21 cellular contexts compared by ENCODE assay signal in genomic region chr1:236800002-236800620, GRCh38. TPM values are rescaled to one million over a fixed set of nuclear protein-coding genes. Genes with fewer than 3 reads are reported as not detected.
DNase-seq lines count a peak whose midpoint lies in the region; ATAC-seq, FAIRE-seq and TF ChIP-seq lines count a peak whose summit lies in the region.
"Had no signal": no experiment of that assay in that cellular context is flagged by ENCODE, and none has a peak within 500 bp of the region (broad histone marks: within the 10 kb centered on the region; RNA-seq: fewer than 3 reads in every experiment).

No MANE protein-coding gene starts in this region.

- H4K20me1 ChIP-seq in GM23248 (ENCODE audit: insufficient read depth), result 0 out of 2 replicates have a peak, but pooled peaks cover 7% of the 10 kb centered on the region
- H4K20me1 ChIP-seq in astrocyte (ENCODE audit: insufficient read depth, low read length), result peaks cover 19% of the 10 kb centered on the region
- H4K20me1 ChIP-seq in H9 (ENCODE audit: control insufficient read depth, insufficient read depth, insufficient read length), result no peaks in the 10 kb centered on the region

- no peaks in the 10 kb centered on the region for H3K9me2 ChIP-seq in GM23248 (ENCODE audit: insufficient read depth)

- no peaks in the 10 kb centered on the region for H3K9me3 Mint-ChIP-seq in activated CD4-positive, alpha-beta T cell treated with anti-CD3 and anti-CD28 coated beads for 36 hours (ENCODE audit: low read depth)
- H3K9me3 Mint-ChIP-seq in astrocyte (ENCODE audit: unreplicated experiment) (no peaks in the 10 kb centered on the region), H9 (no peaks in the 10 kb centered on the region), nephron progenitor cell (no peaks in the 10 kb centered on the region)

- H3K9me3 ChIP-seq in GM23248 (ENCODE audit: low read depth) (no peaks in the 10 kb centered on the region), astrocyte (ENCODE audit: insufficient read depth, low read depth, low read length) (no peaks in the 10 kb centered on the region), H9 (ENCODE audit: control insufficient read depth, low read depth, low read length) (no peaks in the 10 kb centered on the region)
- H3K9me3 ChIP-seq: A549, thoracic aorta had no signal

- peak; percentile 56 for ATAC-seq in activated CD4-positive, alpha-beta T cell treated with anti-CD3 and anti-CD28 coated beads for 36 hours
- ATAC-seq: A549 had no signal

- H2BK15ac ChIP-seq in H9 (ENCODE audit: low read depth, low read length), result no peak overlapping the region

- H3K4me3 Mint-ChIP-seq in activated CD4-positive, alpha-beta T cell treated with anti-CD3 and anti-CD28 coated beads for 36 hours, result peak overlapping the region; percentile 37
- H3K4me3 Mint-ChIP-seq in astrocyte (ENCODE audit: unreplicated experiment), result no peak overlapping the region
- no peak overlapping the region for H3K4me3 Mint-ChIP-seq in H9
- no peak overlapping the region for H3K4me3 Mint-ChIP-seq in nephron progenitor cell

- POLR2A ChIA-PET in activated CD4-positive, alpha-beta T cell treated with anti-CD3 and anti-CD28 coated beads for 36 hours (lab: Charles Lee), result interaction anchor here (0.9 kb wide), 1 partner anchor 205 kb away, joined by 3 read pairs; no protein-coding TSS in a partner anchor

- peaks cover 9% of the 10 kb centered on the region for H3K23me2 ChIP-seq in H9 (ENCODE audit: insufficient read length, low read depth, low read length, poor library complexity, severe bottlenecking)

- H3K27ac ChIP-seq in GM23248 (no peak overlapping the region), astrocyte (ENCODE audit: low read depth, low read length) (no peak overlapping the region), H9 (ENCODE audit: insufficient read length, low read depth, low read length) (no peak overlapping the region)
- H3K27ac ChIP-seq: A549, C4-2B, thoracic aorta had no signal

- H3K27me3 ChIP-seq in GM23248 (replicated peaks; ENCODE audit: insufficient read depth) (no peaks in the 10 kb centered on the region), astrocyte (ENCODE audit: insufficient read depth, low read length) (no peaks in the 10 kb centered on the region), H9 (ENCODE audit: insufficient read depth, low read length) (no peaks in the 10 kb centered on the region)

- no peak overlapping the region for H3T11ph ChIP-seq in H9 (ENCODE audit: low read length)

- H3K4me1 ChIP-seq in GM23248 (ENCODE audit: insufficient read depth), result peaks cover 14% of the 10 kb centered on the region
- H3K4me1 ChIP-seq in astrocyte (ENCODE audit: insufficient read depth, low read length), result peaks cover 3% of the 10 kb centered on the region
- H3K4me1 ChIP-seq in H9 (ENCODE audit: insufficient read depth, low read length), result no peaks in the 10 kb centered on the region

- no peaks in the 10 kb centered on the region for H3F3A ChIP-seq in GM23248 (ENCODE audit: insufficient read depth)

- H3K4me1 Mint-ChIP-seq in activated CD4-positive, alpha-beta T cell treated with anti-CD3 and anti-CD28 coated beads for 36 hours, result peaks cover 56% of the 10 kb centered on the region
- H3K4me1 Mint-ChIP-seq in astrocyte (ENCODE audit: low read depth, unreplicated experiment) (peaks cover 6% of the 10 kb centered on the region), H9 (peaks cover 8 to 10% of the 10 kb centered on the region in 2 experiments), nephron progenitor cell (peaks cover 54% of the 10 kb centered on the region)

- H4K5ac ChIP-seq in H9 (ENCODE audit: insufficient read length, low read depth, low read length), result no peak overlapping the region

- CTCF ChIA-PET in activated CD4-positive, alpha-beta T cell treated with anti-CD3 and anti-CD28 coated beads for 36 hours (lab: Charles Lee), result interaction anchor here (0.6 to 2.2 kb wide), 6 partner anchors 8 to 45 kb away, joined by 3 to 17 read pairs (median 4); no protein-coding TSS in a partner anchor

- no peak overlapping the region for H4K91ac ChIP-seq in H9 (ENCODE audit: insufficient read length, low read depth, low read length)

- no peak overlapping the region for H3K4ac ChIP-seq in H9 (ENCODE audit: low read depth, low read length)

- no peak overlapping the region for H2AK5ac ChIP-seq in H9 (ENCODE audit: insufficient read length, low read length)

- no peaks in the 10 kb centered on the region for H3K27me3 Mint-ChIP-seq in activated CD4-positive, alpha-beta T cell treated with anti-CD3 and anti-CD28 coated beads for 36 hours
- H3K27me3 Mint-ChIP-seq in astrocyte (ENCODE audit: low read depth, unreplicated experiment), result no peaks in the 10 kb centered on the region
- no peaks in the 10 kb centered on the region for H3K27me3 Mint-ChIP-seq in H9 (ENCODE audit: low read depth)
- no peaks in the 10 kb centered on the region for H3K27me3 Mint-ChIP-seq in nephron progenitor cell (ENCODE audit: low read depth, poor library complexity)

- H3K18ac ChIP-seq in H9 (ENCODE audit: insufficient read length, low read depth, low read length), result no peak overlapping the region

- no peak overlapping the region for H3K14ac ChIP-seq in H9 (ENCODE audit: insufficient read depth, low read length)

- no peak overlapping the region for H4K8ac ChIP-seq in H9 (replicated peaks; ENCODE audit: insufficient read length, low read depth, low read length)

- no peak overlapping the region for H3K23ac ChIP-seq in H9 (ENCODE audit: insufficient read length, low read depth, low read length)

- in situ Hi-C loops in GM23248 (cut with MboI), result no loop called here

- H3K4me2 ChIP-seq in GM23248 (ENCODE audit: unreplicated experiment), result no peak overlapping the region
- H3K4me2 ChIP-seq in astrocyte (ENCODE audit: low read length), result no peak overlapping the region
- no peak overlapping the region for H3K4me2 ChIP-seq in H9 (ENCODE audit: insufficient read depth, insufficient read length, low read length)
- H3K4me2 ChIP-seq: A549 had no signal

- peaks cover 6% of the 10 kb centered on the region; the same call in 1 of the 2 replicates for H3K36me3 ChIP-seq in GM23248 (ENCODE audit: low read depth)
- no peaks in the 10 kb centered on the region for H3K36me3 ChIP-seq in astrocyte (ENCODE audit: insufficient read depth, low read length)

- no peak overlapping the region for H2BK12ac ChIP-seq in H9 (ENCODE audit: insufficient read length, low read depth, low read length)

- no peak overlapping the region for H2AFZ ChIP-seq in GM23248
- no peak overlapping the region for H2AFZ ChIP-seq in astrocyte (ENCODE audit: low read depth, low read length)
- no peak overlapping the region for H2AFZ ChIP-seq in H9 (ENCODE audit: low read length)

- H2BK20ac ChIP-seq in H9 (ENCODE audit: low read depth, low read length, poor library complexity, severe bottlenecking), result no peak overlapping the region

- intact Hi-C loops in activated CD4-positive, alpha-beta T cell treated with anti-CD3 and anti-CD28 coated beads for 36 hours (cut with DNase I, micrococcal nuclease), result loop anchor here in 1 of 2 experiments (10.0 kb wide), 1 partner anchor 685 kb away; no protein-coding TSS in a partner anchor

- peaks cover 3% of the 10 kb centered on the region for H3K79me1 ChIP-seq in H9 (ENCODE audit: insufficient read depth, low read depth, low read length, poor library complexity, severe bottlenecking)

- peak overlapping the region; percentile 79 for H3K27ac Mint-ChIP-seq in activated CD4-positive, alpha-beta T cell treated with anti-CD3 and anti-CD28 coated beads for 36 hours
- H3K27ac Mint-ChIP-seq in astrocyte (ENCODE audit: unreplicated experiment) (peak overlapping the region; percentile 56), H9 (no peak overlapping the region), nephron progenitor cell (no peak overlapping the region)
- H3K27ac Mint-ChIP-seq: progenitor cell of endocrine pancreas had no signal

- H3K36me3 Mint-ChIP-seq in activated CD4-positive, alpha-beta T cell treated with anti-CD3 and anti-CD28 coated beads for 36 hours (ENCODE audit: low read depth), result peaks cover 31% of the 10 kb centered on the region
- H3K36me3 Mint-ChIP-seq in astrocyte (ENCODE audit: low read depth, unreplicated experiment) (peaks cover 1% of the 10 kb centered on the region), H9 (ENCODE audit: insufficient read depth in 1 of 3, low read depth in 3 of 3) (no peaks in the 10 kb centered on the region; a peak in 1 of 7 replicates), nephron progenitor cell (ENCODE audit: low read depth) (peaks cover 25% of the 10 kb centered on the region)

- no peak for TF ChIP-seq CTCF in astrocyte (IDR thresholded peaks at IDR 0.05; ENCODE audit: insufficient read depth, low read depth, low read length)
- TF ChIP-seq CTCF in H9 (conservative IDR thresholded peaks at IDR 0.05), result no peak
- no peak for TF ChIP-seq CTCF in nephron progenitor cell (IDR thresholded peaks at IDR 0.05)

- no peak overlapping the region for H2BK120ac ChIP-seq in H9 (ENCODE audit: low read depth, low read length, poor library complexity, severe bottlenecking)

- no peak overlapping the region for H2BK5ac ChIP-seq in H9 (ENCODE audit: insufficient read length, low read length)

- peaks cover 96% of the 10 kb centered on the region for H3K79me2 ChIP-seq in GM23248 (ENCODE audit: insufficient read depth)
- peaks cover 77% of the 10 kb centered on the region for H3K79me2 ChIP-seq in astrocyte (ENCODE audit: insufficient read depth, low read length)
- peaks cover 4% of the 10 kb centered on the region; the same call in 1 of the 2 replicates for H3K79me2 ChIP-seq in H9 (ENCODE audit: insufficient read depth, low read length)

- H3K9ac ChIP-seq in GM23248 (no peak overlapping the region), astrocyte (ENCODE audit: low read length) (no peak overlapping the region), H9 (ENCODE audit: extremely low read depth, insufficient read length, low read length) (no peak overlapping the region)

- DNase-seq in activated CD4-positive, alpha-beta T cell treated with anti-CD3 and anti-CD28 coated beads for 36 hours, result peak; percentile 31
- DNase-seq in activated CD4-positive, alpha-beta T cell treated with anti-CD3 and anti-CD28 coated beads, Interleukin-2, amount 50 U/mL, for 4 hours, result no peak
- DNase-seq in GM23248, result peak; percentile 57
- DNase-seq in astrocyte (ENCODE audit: low read depth), result peak; percentile 12
- DNase-seq in putamen (ENCODE audit: low spot score), result peak; percentile 52
- no peak for DNase-seq in AG20443 (ENCODE audit: low spot score)
- no peak for DNase-seq in H9
- no peak for DNase-seq in nephron progenitor cell
- DNase-seq: activated CD4-positive, alpha-beta T cell treated with anti-CD3 and anti-CD28 coated beads, Interleukin-2, amount 50 U/mL, for 1 hour; activated T-cell treated with anti-CD3 and anti-CD28 coated beads, Interleukin-2, amount 50 U/mL, for 48 hours; anterior cingulate cortex; DMS153; hypothalamus; mesendoderm; MM.1S; NCI-H1930; NCI-H446 had no signal

- no peak overlapping the region for H3K4me3 ChIP-seq in GM23248
- H3K4me3 ChIP-seq in astrocyte (ENCODE audit: insufficient read depth, low read depth, low read length), result no peak overlapping the region
- H3K4me3 ChIP-seq: A549, thoracic aorta had no signal

- FAIRE-seq in astrocyte (lab: Jason Lieb, UNC), result no peak
- FAIRE-seq: A549 had no signal

- no peak overlapping the region for H3K56ac ChIP-seq in H9 (ENCODE audit: insufficient read length, low read depth, low read length)

- WGBS in GM23248 (ENCODE audit: low coverage in 1 of 2, low lambda C conversion rate in 2 of 2, missing lambda C conversion rate in 2 of 2), 2 experiments, result 83 to 89% methylated on average over 5 of the region's 5 CpGs
- no CpG with 5 or more reads among the region's 5 CpGs for WGBS in H9 (ENCODE audit: extremely low coverage, insufficient read length, low lambda C conversion rate)

RNA-seq across cellular contexts. Expression of gene MTR, which starts 5.0 kb away (rescaled TPM):
- 10 to 100 TPM; 57.3 to 64.8 TPM for total RNA-seq in activated CD4-positive, alpha-beta T cell treated with anti-CD3 and anti-CD28 coated beads for 36 hours
- total RNA-seq in GM23248 (2014; rRNA removed; shearing (Covaris generic)), result 20.0 and 25.9 TPM in 2 replicates
- 15.9 and 17.2 TPM in 2 replicates for polyA plus RNA-seq in GM23248 (2016; fragmentation: Nextera tagmentation; extraction: Ambion mirVana)
- total RNA-seq in astrocyte, result 35.8 and 38.7 TPM in 2 replicates
- total RNA-seq in H9 (2021), result 32.7 and 35.5 TPM in 2 replicates

Comparison
In these comparisons a context has a peak if more than half of its experiments do, and no peak if none do; other contexts are left out.
1. DNase-seq: peak in activated CD4-positive, alpha-beta T cell treated with anti-CD3 and anti-CD28 coated beads for 36 hours (single experiment), GM23248 (single experiment), astrocyte (single experiment) and putamen (single experiment); none in activated CD4-positive, alpha-beta T cell treated with anti-CD3 and anti-CD28 coated beads, Interleukin-2, amount 50 U/mL, for 4 hours (0 of 2), AG20443 (single experiment), H9 (single experiment) and nephron progenitor cell (single experiment).
2. H3K27ac Mint-ChIP-seq: peak in activated CD4-positive, alpha-beta T cell treated with anti-CD3 and anti-CD28 coated beads for 36 hours (single experiment) and astrocyte (single experiment); none in H9 (0 of 3) and nephron progenitor cell (single experiment).